ENCODE assay signal across 23 cellular contexts in genomic region chr3:76065975-76066374, GRCh38.
DNase-seq lines count a peak whose midpoint lies in the region; ATAC-seq and TF ChIP-seq lines count a peak whose summit lies in the region.
"Had no signal": no experiment of that assay in that cellular context is flagged by ENCODE, and none has a peak within 500 bp of the region (broad histone marks: within the 10 kb centered on the region; RNA-seq: fewer than 3 reads in every experiment).

No MANE protein-coding gene starts in this region.

- no peak overlapping the region for H3K9ac ChIP-seq in fibroblast of lung (ENCODE audit: insufficient read depth, low read length)

- no peaks in the 10 kb centered on the region for H3K4me1 Mint-ChIP-seq in CD8-positive, alpha-beta T cell (ENCODE audit: low read depth)

- H3K36me3 ChIP-seq in fibroblast of lung (ENCODE audit: control insufficient read depth, insufficient read depth, low read length) (no peaks in the 10 kb centered on the region), stomach (no peaks in the 10 kb centered on the region)
- H3K36me3 ChIP-seq in CD8-positive, alpha-beta T cell (ENCODE audit: insufficient read depth, low read length), result no peaks in the 10 kb centered on the region
- H3K36me3 ChIP-seq: gastroesophageal sphincter, neutrophil, Peyer's patch, tibial nerve had no signal

- no peak overlapping the region for H3K4me2 ChIP-seq in fibroblast of lung (ENCODE audit: extremely low read depth, insufficient read depth, low read length)
- H3K4me2 ChIP-seq: smooth muscle cell had no signal

- H3K27ac ChIP-seq in RWPE1 (no peak overlapping the region), fibroblast of lung (ENCODE audit: insufficient read depth, low read length) (no peak overlapping the region), stomach (no peak overlapping the region)
- no peak overlapping the region for H3K27ac ChIP-seq in CD8-positive, alpha-beta T cell (ENCODE audit: low read depth, low read length)
- H3K27ac ChIP-seq: gastroesophageal sphincter, neutrophil, Peyer's patch, psoas muscle, tibial nerve had no signal

- CTCF ChIA-PET in RWPE1 (lab: Yijun Ruan, JAX), result no interaction called here
- CTCF ChIA-PET in CD8-positive, alpha-beta T cell (lab: Charles Lee), result no interaction called here

- H3K9me3 ChIP-seq in fibroblast of lung (ENCODE audit: control insufficient read depth, insufficient read depth, low read depth, low read length) (no peaks in the 10 kb centered on the region), stomach (peaks cover 0 to 4% (median 2%) of the 10 kb centered on the region in 4 donors)
- H3K9me3 ChIP-seq in CD8-positive, alpha-beta T cell (ENCODE audit: low read length), result peaks cover 2% of the 10 kb centered on the region
- H3K9me3 ChIP-seq: gastroesophageal sphincter, neutrophil, Peyer's patch, psoas muscle had no signal

- H3K4me1 ChIP-seq in fibroblast of lung (ENCODE audit: control insufficient read depth, extremely low read depth, insufficient read depth, low read length) (no peaks in the 10 kb centered on the region), stomach (no peaks in the 10 kb centered on the region)
- no peaks in the 10 kb centered on the region for H3K4me1 ChIP-seq in CD8-positive, alpha-beta T cell (ENCODE audit: insufficient read depth, low read length)
- H3K4me1 ChIP-seq: Peyer's patch, psoas muscle, tibial nerve had no signal

- no peaks in the 10 kb centered on the region for H3K36me3 Mint-ChIP-seq in CD8-positive, alpha-beta T cell

- H3K9me3 Mint-ChIP-seq in CD8-positive, alpha-beta T cell, result peaks cover 22% of the 10 kb centered on the region

- H4K20me1 ChIP-seq in fibroblast of lung (ENCODE audit: control insufficient read depth, extremely low read depth, insufficient read depth, low read length), result no peaks in the 10 kb centered on the region

- ATAC-seq in CD8-positive, alpha-beta T cell, result no peak
- ATAC-seq in HG03159 (IDR thresholded peaks at IDR 0.05; ENCODE audit: unreplicated experiment), result no peak
- ATAC-seq: activated CD4-positive, CD25-positive, alpha-beta regulatory T cell treated with anti-CD3 and anti-CD28 coated beads, Interleukin-2, amount 50 U/mL, for 24 hours; activated CD8-positive, alpha-beta T cell treated with anti-CD3 and anti-CD28 coated beads for 36 hours; gastroesophageal sphincter; psoas muscle had no signal

- no peak for TF ChIP-seq EP300 in stomach (IDR thresholded peaks at IDR 0.05)

- no peaks in the 10 kb centered on the region for H3K79me2 ChIP-seq in fibroblast of lung (ENCODE audit: control insufficient read depth, insufficient read depth, low read length)

- H3K27me3 ChIP-seq in fibroblast of lung (ENCODE audit: control insufficient read depth, insufficient read depth, low read length) (no peaks in the 10 kb centered on the region), stomach (no peaks in the 10 kb centered on the region)
- no peaks in the 10 kb centered on the region for H3K27me3 ChIP-seq in CD8-positive, alpha-beta T cell (ENCODE audit: insufficient read depth, low read length)
- H3K27me3 ChIP-seq: gastroesophageal sphincter, neutrophil, Peyer's patch, tibial nerve had no signal

- H3K4me3 Mint-ChIP-seq in CD8-positive, alpha-beta T cell, result no peak overlapping the region
- H3K4me3 Mint-ChIP-seq: activated CD8-positive, alpha-beta T cell treated with anti-CD3 and anti-CD28 coated beads for 36 hours; activated naive CD4-positive, alpha-beta T cell treated with anti-CD3 and anti-CD28 coated beads for 36 hours had no signal

- intact Hi-C loops in stomach (cut with DNase I; ENCODE audit: low total_unique reads), result no loop called here
- intact Hi-C loops in CD8-positive, alpha-beta T cell (cut with DNase I, micrococcal nuclease), result no loop called here

- no peak overlapping the region for H2AFZ ChIP-seq in fibroblast of lung (ENCODE audit: low read length)

- H3K27me3 Mint-ChIP-seq in CD8-positive, alpha-beta T cell (ENCODE audit: low read depth), result no peaks in the 10 kb centered on the region
- H3K27me3 Mint-ChIP-seq: activated CD8-positive, alpha-beta T cell treated with anti-CD3 and anti-CD28 coated beads for 36 hours had no signal

- TF ChIP-seq POLR2A in stomach (IDR thresholded peaks at IDR 0.05), result no peak

- H3K4me3 ChIP-seq in fibroblast of lung (replicated peaks in 1 of 4; ENCODE audit: control extremely low read depth in 1 of 4, insufficient read depth in 1 of 4, low read depth in 3 of 4, low read length in 4 of 4), result no peak overlapping the region
- no peak overlapping the region for H3K4me3 ChIP-seq in stomach
- H3K4me3 ChIP-seq in CD8-positive, alpha-beta T cell (ENCODE audit: low read depth, low read length), result no peak overlapping the region
- H3K4me3 ChIP-seq: gastroesophageal sphincter, lung, Peyer's patch, psoas muscle, smooth muscle cell, tibial nerve had no signal

- POLR2A ChIA-PET in RWPE1 (lab: Yijun Ruan, JAX; ENCODE audit: low non-redundant PET), result no interaction called here
- POLR2A ChIA-PET in CD8-positive, alpha-beta T cell (lab: Charles Lee), result no interaction called here

- TF ChIP-seq CTCF in RWPE1 (conservative IDR thresholded peaks at IDR 0.05; ENCODE audit: low read depth) (no peak), fibroblast of lung (conservative IDR thresholded peaks at IDR 0.05 in 1 of 2, IDR thresholded peaks at IDR 0.05 in 1 of 2; ENCODE audit: low read depth in 1 of 2, low read length in 2 of 2) (no peak), stomach (IDR thresholded peaks at IDR 0.05) (no peak)
- no peak for TF ChIP-seq CTCF in CD8-positive, alpha-beta T cell (IDR thresholded peaks at IDR 0.05)

- H3K27ac Mint-ChIP-seq in CD8-positive, alpha-beta T cell, result no peak overlapping the region
- H3K27ac Mint-ChIP-seq: activated CD8-positive, alpha-beta T cell treated with anti-CD3 and anti-CD28 coated beads for 36 hours; activated naive CD4-positive, alpha-beta T cell treated with anti-CD3 and anti-CD28 coated beads for 36 hours had no signal

- DNase-seq in COR-L47 (lab: John Stamatoyannopoulos, UW) (peak; percentile 42), LHCN-M2 (ENCODE audit: low read depth) (peak; percentile 28), RWPE1 (ENCODE audit: low spot score) (peak; percentile 18), fibroblast of lung (ENCODE audit: low read depth in 2 of 2) (peak; percentile 38 to 88), stomach (no peak), cerebellum (ENCODE audit: low spot score) (no peak)
- no peak for DNase-seq in CD8-positive, alpha-beta T cell
- DNase-seq: activated CD8-positive, alpha-beta T cell treated with anti-CD3 and anti-CD28 coated beads for 36 hours; activated naive CD4-positive, alpha-beta T cell treated with anti-CD3 and anti-CD28 coated beads for 36 hours; NCI-H1436 treated with DMSO at 0.1 percent for 48 hours; NCI-H226; NK-92 treated with Interleukin-12 subunit alpha and Interleukin-12 subunit beta, amount 100 ng/mL, for 24 hours; Peyer's patch; psoas muscle; stimulated activated CD4-positive, alpha-beta T cell treated with anti-CD3 and anti-CD28 coated beads, Interleukin-2, amount 100 ng/mL, for 48 hours; stimulated activated naive CD4-positive, alpha-beta T cell treated with Interleukin-2 at 50 U/mL for 16 hours had no signal

Comparison
In these comparisons a context has a peak if more than half of its experiments do, and no peak if none do; other contexts are left out.
1. DNase-seq: peak in COR-L47 (single experiment), LHCN-M2 (single experiment), RWPE1 (single experiment) and fibroblast of lung (2 of 2); none in stomach (single experiment), CD8-positive, alpha-beta T cell (0 of 7) and cerebellum (single experiment).